In genomic region chr5:167919268-167919560, GRCh38 we compare ENCODE assay signal across 27 cellular contexts.
"Had no signal": no experiment of that assay in that cellular context is flagged by ENCODE, and none has a peak within 500 bp of the region (broad histone marks: within the 10 kb centered on the region; RNA-seq: fewer than 3 reads in every experiment).

No MANE protein-coding gene starts in this region.

- H3K27me3 ChIP-seq: MG63, Peyer's patch, SJSA1 had no signal

- H3K36me3 Mint-ChIP-seq: activated naive CD4-positive, alpha-beta T cell treated with anti-CD3 and anti-CD28 coated beads, Interleukin-2, amount 50 U/mL, for 72 hours; T-cell had no signal

- H3K27me3 Mint-ChIP-seq: activated B cell treated with CpG ODN at 0.5 μM for 24 hours; activated CD4-positive, alpha-beta T cell treated with anti-CD3 and anti-CD28 coated beads, Interleukin-2, amount 10 ng/mL, durations not matched to agents 24 days and 14 days; activated naive CD8-positive, alpha-beta T cell treated with anti-CD3 and anti-CD28 coated beads, Interleukin-2, amount 50 U/mL, for 24 hours; T-cell had no signal

- H3K4me3 ChIP-seq: MG63, Peyer's patch, SJSA1 had no signal

- H3K9me3 Mint-ChIP-seq: activated CD4-positive, alpha-beta T cell treated with anti-CD3 and anti-CD28 coated beads, Interleukin-2, amount 10 ng/mL, durations not matched to agents 24 days and 14 days had no signal

- H3K36me3 ChIP-seq: MG63, Peyer's patch, SJSA1 had no signal

- DNase-seq: activated B cell treated with CpG ODN at 0.5 μM for 24 hours; activated CD4-positive, alpha-beta T cell treated with anti-CD3 and anti-CD28 coated beads for 1 hour; activated CD4-positive, alpha-beta T cell treated with anti-CD3 and anti-CD28 coated beads, Interleukin-2, amount 10 ng/mL, durations not matched to agents 24 days and 14 days; activated CD4-positive, alpha-beta T cell treated with anti-CD3 and anti-CD28 coated beads, Interleukin-2, amount 50 U/mL, for 48 hours; activated CD8-positive, alpha-beta memory T cell treated with anti-CD3 and anti-CD28 coated beads for 24 hours; activated effector memory CD4-positive, alpha-beta T cell treated with anti-CD3 and anti-CD28 coated beads, Interleukin-2, amount 50 U/mL, for 16 hours; activated naive CD4-positive, alpha-beta T cell treated with Interleukin-2 at 50 U/mL for 16 hours; activated naive CD8-positive, alpha-beta T cell treated with anti-CD3 and anti-CD28 coated beads, Interleukin-2, amount 50 U/mL, for 24 hours; activated T-cell treated with anti-CD3 and anti-CD28 coated beads, Interleukin-2, amount 50 U/mL, for 4 hours; caudate nucleus; MG63; MV-4-11; NCI-H1092 treated with DMSO at 0.1 percent for 48 hours; NCI-H1417 treated with DMSO at 0.1 percent for 48 hours; NCI-H1694; NCI-H2029; NCI-H446; NCI-H524; Peyer's patch; SHP77; T-cell; T-helper 2 cell; T1000 had no signal

- H3K4me2 ChIP-seq: KMS-11 had no signal

- H3K4me3 Mint-ChIP-seq: activated B cell treated with CpG ODN at 0.5 μM for 24 hours; activated CD4-positive, alpha-beta T cell treated with anti-CD3 and anti-CD28 coated beads, Interleukin-2, amount 10 ng/mL, durations not matched to agents 24 days and 14 days; activated naive CD8-positive, alpha-beta T cell treated with anti-CD3 and anti-CD28 coated beads, Interleukin-2, amount 50 U/mL, for 24 hours; activated T-cell treated with anti-CD3 and anti-CD28 coated beads, Interleukin-2, amount 50 U/mL, for 4 hours; T-cell had no signal

- H3K4me1 Mint-ChIP-seq: activated B cell treated with CpG ODN at 0.5 μM for 24 hours; activated CD4-positive, alpha-beta T cell treated with anti-CD3 and anti-CD28 coated beads, Interleukin-2, amount 10 ng/mL, durations not matched to agents 24 days and 14 days; activated naive CD8-positive, alpha-beta T cell treated with anti-CD3 and anti-CD28 coated beads, Interleukin-2, amount 50 U/mL, for 24 hours; T-cell had no signal

- H3K27ac ChIP-seq: KMS-11, Peyer's patch, RWPE1, SJSA1 had no signal

- H3K27ac Mint-ChIP-seq: activated B cell treated with CpG ODN at 0.5 μM for 24 hours; activated CD4-positive, alpha-beta T cell treated with anti-CD3 and anti-CD28 coated beads, Interleukin-2, amount 10 ng/mL, durations not matched to agents 24 days and 14 days; activated naive CD4-positive, alpha-beta T cell treated with anti-CD3 and anti-CD28 coated beads, Interleukin-2, amount 50 U/mL, for 72 hours; activated naive CD8-positive, alpha-beta T cell treated with anti-CD3 and anti-CD28 coated beads, Interleukin-2, amount 50 U/mL, for 24 hours; T-cell had no signal

- ATAC-seq: activated naive CD4-positive, alpha-beta T cell treated with anti-CD3 and anti-CD28 coated beads, Interleukin-2, amount 50 U/mL, for 72 hours; activated naive CD8-positive, alpha-beta T cell treated with anti-CD3 and anti-CD28 coated beads, Interleukin-2, amount 50 U/mL, for 24 hours; activated T-cell treated with anti-CD3 and anti-CD28 coated beads, Interleukin-2, amount 50 U/mL, for 4 hours; T-cell had no signal

- H3K9me3 ChIP-seq: MG63, Peyer's patch, SJSA1 had no signal

- H3K9ac ChIP-seq: KMS-11 had no signal

- H3K4me1 ChIP-seq: Peyer's patch had no signal
